In genomic region chr15:51425517-51426033, GRCh38 we compare ENCODE assay signal across 1 cellular context.
TF ChIP-seq lines count a peak whose summit lies in the region.

No MANE protein-coding gene starts in this region.

TF ChIP-seq in K562, 482 proteins besides CTCF, POLR2A, EP300 and RAD21 (continued from another document):
- TF ChIP-seq ZNF253 (CRISPR knock-in tag; conservative IDR thresholded peaks at IDR 0.05) (no peak), POLR2G (IDR thresholded peaks at IDR 0.05; ENCODE audit: low read depth, low read length) (no peak), C11orf30 (IDR thresholded peaks at IDR 0.05; ENCODE audit: low read depth) (peak; percentile 93), MAFG (tag; conservative IDR thresholded peaks at IDR 0.05) (peak; percentile 94), ETV6 (IDR thresholded peaks at IDR 0.05; ENCODE audit: borderline replicate concordance in 1 of 2, low read depth in 2 of 2, low read length in 1 of 2) (no peak), ETV6 (CRISPR knock-in tag; IDR thresholded peaks at IDR 0.05; ENCODE audit: borderline replicate concordance) (no peak), KLF10 (CRISPR knock-in tag; IDR thresholded peaks at IDR 0.05) (no peak), POLR2AphosphoS2 (IDR thresholded peaks at IDR 0.05; ENCODE audit: low read length) (no peak), GATA2 (CRISPR knock-in tag; IDR thresholded peaks at IDR 0.05) (no peak), ZNF124 (CRISPR knock-in tag; IDR thresholded peaks at IDR 0.05) (no peak), MIER1 (IDR thresholded peaks at IDR 0.05; ENCODE audit: low read depth) (no peak), RNF2 (IDR thresholded peaks at IDR 0.05) (no peak), ZNF3 (CRISPR knock-in tag; IDR thresholded peaks at IDR 0.05) (no peak), ZNF717 (CRISPR knock-in tag; IDR thresholded peaks at IDR 0.05) (no peak), GATAD2B (IDR thresholded peaks at IDR 0.05; ENCODE audit: borderline replicate concordance) (no peak), SMARCA5 (IDR thresholded peaks at IDR 0.05) (no peak), ZNF436 (CRISPR knock-in tag; IDR thresholded peaks at IDR 0.05) (no peak), POLR2H (tag; IDR thresholded peaks at IDR 0.05; ENCODE audit: low read depth) (no peak), PYGO2 (tag; IDR thresholded peaks at IDR 0.05) (no peak)
- TF ChIP-seq, protein P1, sequence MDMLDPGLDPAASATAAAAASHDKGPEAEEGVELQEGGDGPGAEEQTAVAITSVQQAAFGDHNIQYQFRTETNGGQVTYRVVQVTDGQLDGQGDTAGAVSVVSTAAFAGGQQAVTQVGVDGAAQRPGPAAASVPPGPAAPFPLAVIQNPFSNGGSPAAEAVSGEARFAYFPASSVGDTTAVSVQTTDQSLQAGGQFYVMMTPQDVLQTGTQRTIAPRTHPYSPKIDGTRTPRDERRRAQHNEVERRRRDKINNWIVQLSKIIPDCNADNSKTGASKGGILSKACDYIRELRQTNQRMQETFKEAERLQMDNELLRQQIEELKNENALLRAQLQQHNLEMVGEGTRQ (CRISPR knock-in tag; IDR thresholded peaks at IDR 0.05): no peak
- TF ChIP-seq, protein P2, sequence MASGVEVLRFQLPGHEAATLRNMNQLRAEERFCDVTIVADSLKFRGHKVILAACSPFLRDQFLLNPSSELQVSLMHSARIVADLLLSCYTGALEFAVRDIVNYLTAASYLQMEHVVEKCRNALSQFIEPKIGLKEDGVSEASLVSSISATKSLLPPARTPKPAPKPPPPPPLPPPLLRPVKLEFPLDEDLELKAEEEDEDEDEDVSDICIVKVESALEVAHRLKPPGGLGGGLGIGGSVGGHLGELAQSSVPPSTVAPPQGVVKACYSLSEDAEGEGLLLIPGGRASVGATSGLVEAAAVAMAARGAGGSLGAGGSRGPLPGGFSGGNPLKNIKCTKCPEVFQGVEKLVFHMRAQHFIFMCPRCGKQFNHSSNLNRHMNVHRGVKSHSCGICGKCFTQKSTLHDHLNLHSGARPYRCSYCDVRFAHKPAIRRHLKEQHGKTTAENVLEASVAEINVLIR (CRISPR knock-in tag; IDR thresholded peaks at IDR 0.05): no peak
